ENCODE assay signal across 8 cellular contexts in the genomic region with DNA sequence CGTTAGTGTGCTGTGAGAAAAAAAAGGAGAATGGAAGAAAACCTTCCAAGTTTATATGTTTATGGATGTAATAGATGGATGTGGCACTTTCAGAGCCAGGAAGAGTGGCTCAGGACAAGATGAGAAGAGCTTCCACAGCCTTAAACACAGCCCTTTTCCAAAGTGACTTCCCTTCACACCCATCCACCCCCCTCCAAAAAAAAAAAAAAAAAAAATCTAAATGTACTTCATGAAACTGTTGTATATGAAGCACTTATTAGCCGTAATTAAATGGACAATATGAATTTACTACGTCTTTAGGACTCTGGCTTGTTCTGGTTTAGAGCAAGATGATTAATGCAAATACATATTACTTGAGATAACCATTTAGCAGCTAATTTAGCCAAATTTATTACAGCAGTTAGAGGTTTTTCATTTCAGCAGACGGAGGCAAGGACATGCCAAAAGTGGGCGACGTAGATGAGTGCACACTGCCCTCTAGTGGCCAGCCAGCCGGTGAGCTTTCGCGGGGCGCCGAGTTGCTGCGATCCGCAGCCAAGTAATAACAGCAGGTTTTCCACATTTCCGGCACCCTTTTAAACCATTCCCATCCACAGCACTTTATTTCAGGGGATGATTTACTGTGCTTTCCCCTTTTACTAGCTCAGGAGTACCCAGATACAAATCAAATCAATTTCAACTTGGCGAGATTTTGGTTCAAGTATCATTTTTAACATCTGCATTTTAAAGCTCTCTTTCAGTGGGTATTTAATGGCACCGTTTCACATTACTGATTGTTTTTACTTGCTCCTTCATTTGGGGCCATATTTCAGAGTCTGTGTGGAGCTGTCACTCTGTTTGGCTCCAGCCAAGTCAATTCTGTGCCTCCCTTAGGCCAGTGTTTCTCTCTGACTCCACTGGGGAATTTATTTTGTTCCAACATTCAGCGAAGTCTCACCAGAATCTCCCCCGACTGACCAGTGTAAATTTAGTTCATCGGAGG.
DNase-seq lines count a peak whose midpoint lies in the region; ATAC-seq and TF ChIP-seq lines count a peak whose summit lies in the region.

No MANE protein-coding gene starts in this region.

- H3K36me3 ChIP-seq in psoas muscle (ENCODE audit: insufficient read depth in 1 of 2, low read depth in 1 of 2) (no peaks in the 10 kb centered on the region), uterus (no peaks in the 10 kb centered on the region)

- H3K27ac ChIP-seq in psoas muscle (no peak overlapping the region), uterus (peak overlapping the region in 1 of 2 donors; percentile 66)

- H3K27me3 ChIP-seq in psoas muscle (ENCODE audit: insufficient read depth in 3 of 3, low read length in 2 of 3), result no peaks in the 10 kb centered on the region
- no peaks in the 10 kb centered on the region for H3K27me3 ChIP-seq in uterus

- H3K9me3 ChIP-seq in psoas muscle, result no peaks in the 10 kb centered on the region
- no peaks in the 10 kb centered on the region for H3K9me3 ChIP-seq in uterus

- 7 to 12% (median 7%) methylated on average over 19 of the region's 19 CpGs for WGBS in psoas muscle, 3 donors

- DNase-seq in DMS153 treated with DMSO at 0.1 percent for 48 hours (lab: John Stamatoyannopoulos, UW; ENCODE audit: unreplicated experiment) (peak; percentile 79), H4 (ENCODE audit: low spot score) (peak; percentile 76), NCI-H1105 treated with DMSO at 0.1 percent for 48 hours (lab: John Stamatoyannopoulos, UW) (peak; percentile 77), T-helper 1 cell (peak; percentile 15 to 56 (median 40)), amniotic epithelial cell (ENCODE audit: low read depth) (peak; percentile 85), left cardiac atrium (peak; percentile 83), psoas muscle (peak; percentile 71 to 86), uterus (peak; percentile 77 to 90)

- ATAC-seq in left cardiac atrium (peak; percentile 90 to 91), psoas muscle (peak; percentile 84 to 97 (median 88))

- TF ChIP-seq POLR2A in uterus (IDR thresholded peaks at IDR 0.05), result no peak

- intact Hi-C loops in left cardiac atrium (cut with DNase I) (loop anchor here (5.0 to 10.0 kb wide), 3 partner anchors 318 to 1218 kb away; no protein-coding TSS in a partner anchor), psoas muscle (cut with DNase I) (loop anchor here (5.0 to 10.0 kb wide), 5 partner anchors 115 to 1218 kb away; no protein-coding TSS in a partner anchor), uterus (cut with DNase I; ENCODE audit: low total_unique reads) (loop anchor here (10.0 kb wide), 1 partner anchor 1218 kb away; no protein-coding TSS in a partner anchor)

- TF ChIP-seq CTCF in psoas muscle (IDR thresholded peaks at IDR 0.05) (peak; percentile 96), uterus (IDR thresholded peaks at IDR 0.05) (peak; percentile 74 to 93 (median 88))

- peak overlapping the region; percentile 58 for H3K4me3 ChIP-seq in psoas muscle
- H3K4me3 ChIP-seq in uterus, result peak overlapping the region in 1 of 2 donors; percentile 19

- H3K4me1 ChIP-seq in psoas muscle (peaks cover 4% of the 10 kb centered on the region), uterus (no peaks in the 10 kb centered on the region)
